10 cellular contexts compared by ENCODE assay signal in genomic region chr16:1965610-1966009, GRCh38. TPM values are rescaled to one million over a fixed set of nuclear protein-coding genes. Genes with fewer than 3 reads are reported as not detected.
DNase-seq lines count a peak whose midpoint lies in the region; ATAC-seq and TF ChIP-seq lines count a peak whose summit lies in the region.
"Had no signal": no experiment of that assay in that cellular context is flagged by ENCODE, and none has a peak within 500 bp of the region (broad histone marks: within the 10 kb centered on the region; RNA-seq: fewer than 3 reads in every experiment).

No MANE protein-coding gene starts in this region.

- peak overlapping the region; percentile 97 for H3K27ac Mint-ChIP-seq in activated CD4-positive, alpha-beta T cell treated with anti-CD3 and anti-CD28 coated beads, Interleukin-2, amount 10 ng/mL, durations not matched to agents 24 days and 14 days
- H3K27ac Mint-ChIP-seq in activated naive CD8-positive, alpha-beta T cell treated with anti-CD3 and anti-CD28 coated beads, Interleukin-2, amount 10 ng/mL, durations not matched to agents 7 days and 5 days = peak overlapping the region; percentile 96

- TF ChIP-seq CTCF in thoracic aorta (IDR thresholded peaks at IDR 0.05) = no peak

- H3K9me3 ChIP-seq in thoracic aorta = no peaks in the 10 kb centered on the region

- peak overlapping the region; percentile 99 for H3K4me3 Mint-ChIP-seq in activated CD4-positive, alpha-beta T cell treated with anti-CD3 and anti-CD28 coated beads, Interleukin-2, amount 10 ng/mL, durations not matched to agents 24 days and 14 days
- peak overlapping the region; percentile 96 for H3K4me3 Mint-ChIP-seq in activated naive CD8-positive, alpha-beta T cell treated with anti-CD3 and anti-CD28 coated beads, Interleukin-2, amount 10 ng/mL, durations not matched to agents 7 days and 5 days

- H3K4me1 Mint-ChIP-seq in activated CD4-positive, alpha-beta T cell treated with anti-CD3 and anti-CD28 coated beads, Interleukin-2, amount 10 ng/mL, durations not matched to agents 24 days and 14 days = peaks cover 25% of the 10 kb centered on the region
- H3K4me1 Mint-ChIP-seq in activated naive CD8-positive, alpha-beta T cell treated with anti-CD3 and anti-CD28 coated beads, Interleukin-2, amount 10 ng/mL, durations not matched to agents 7 days and 5 days = peaks cover 35% of the 10 kb centered on the region

- H3K27me3 ChIP-seq in thoracic aorta (replicated peaks; ENCODE audit: insufficient read depth) = no peaks in the 10 kb centered on the region

- intact Hi-C loops in activated CD4-positive, alpha-beta T cell treated with anti-CD3 and anti-CD28 coated beads, Interleukin-2, amount 10 ng/mL, durations not matched to agents 24 days and 14 days (cut with micrococcal nuclease) = loop anchor here (2.0 kb wide), 1 partner anchor 25 kb away; no protein-coding TSS in a partner anchor

- ATAC-seq in activated naive CD8-positive, alpha-beta T cell treated with anti-CD3 and anti-CD28 coated beads, Interleukin-2, amount 10 ng/mL, durations not matched to agents 7 days and 5 days (ENCODE audit: low read depth) = no peak
- ATAC-seq in left lobe of liver (peak; percentile 1), thoracic aorta (ENCODE audit: insufficient number of reproducible peaks, low FRiP score, low read depth) (no peak)

- peaks cover 8 to 15% of the 10 kb centered on the region in 2 donors for H3K4me1 ChIP-seq in thoracic aorta (ENCODE audit: control insufficient read depth in 1 of 2, low read depth in 2 of 2)

- peak overlapping the region; percentile 96 to 97 for H3K27ac ChIP-seq in thoracic aorta

- POLR2A ChIA-PET in activated naive CD8-positive, alpha-beta T cell treated with anti-CD3 and anti-CD28 coated beads, Interleukin-2, amount 10 ng/mL, durations not matched to agents 7 days and 5 days (lab: Charles Lee) = interaction anchor here (1.1 to 3.6 kb wide), 17 partner anchors 11 to 1372 kb away, joined by 3 to 50 read pairs (median 8); partner anchors contain the start of genes ECI1, GFER, MSRB1 and NOXO1

- peaks cover 46% of the 10 kb centered on the region for H3K36me3 Mint-ChIP-seq in activated CD4-positive, alpha-beta T cell treated with anti-CD3 and anti-CD28 coated beads, Interleukin-2, amount 10 ng/mL, durations not matched to agents 24 days and 14 days (ENCODE audit: low read depth)
- peaks cover 20% of the 10 kb centered on the region for H3K36me3 Mint-ChIP-seq in activated naive CD8-positive, alpha-beta T cell treated with anti-CD3 and anti-CD28 coated beads, Interleukin-2, amount 10 ng/mL, durations not matched to agents 7 days and 5 days

- peaks cover 18% of the 10 kb centered on the region for H3K36me3 ChIP-seq in thoracic aorta

- peak overlapping the region; percentile 92 for H3K4me3 ChIP-seq in thoracic aorta

- no peaks in the 10 kb centered on the region for H3K9me3 Mint-ChIP-seq in activated CD4-positive, alpha-beta T cell treated with anti-CD3 and anti-CD28 coated beads, Interleukin-2, amount 10 ng/mL, durations not matched to agents 24 days and 14 days
- no peaks in the 10 kb centered on the region for H3K9me3 Mint-ChIP-seq in activated naive CD8-positive, alpha-beta T cell treated with anti-CD3 and anti-CD28 coated beads, Interleukin-2, amount 10 ng/mL, durations not matched to agents 7 days and 5 days

- H3K27me3 Mint-ChIP-seq in activated CD4-positive, alpha-beta T cell treated with anti-CD3 and anti-CD28 coated beads, Interleukin-2, amount 10 ng/mL, durations not matched to agents 24 days and 14 days = no peaks in the 10 kb centered on the region
- H3K27me3 Mint-ChIP-seq in activated naive CD8-positive, alpha-beta T cell treated with anti-CD3 and anti-CD28 coated beads, Interleukin-2, amount 10 ng/mL, durations not matched to agents 7 days and 5 days = no peaks in the 10 kb centered on the region

- DNase-seq in activated CD4-positive, alpha-beta T cell treated with anti-CD3 and anti-CD28 coated beads, Interleukin-2, amount 10 ng/mL, durations not matched to agents 24 days and 14 days = no peak
- DNase-seq in activated CD4-positive, alpha-beta T cell treated with anti-CD3 and anti-CD28 coated beads, Interleukin-2, amount 50 U/mL, for 1 hour = no peak
- no peak for DNase-seq in activated naive CD8-positive, alpha-beta T cell treated with anti-CD3 and anti-CD28 coated beads, Interleukin-2, amount 10 ng/mL, durations not matched to agents 7 days and 5 days
- no peak for DNase-seq in left lobe of liver (ENCODE audit: low spot score)
- DNase-seq in thoracic aorta (ENCODE audit: low spot score) = no peak
- no peak for DNase-seq in C1 segment of cervical spinal cord (lab: John Stamatoyannopoulos, UW)
- no peak for DNase-seq in RPMI8226
- DNase-seq in activated effector memory CD4-positive, alpha-beta T cell treated with Interleukin-2 at 50 U/mL for 16 hours = no peak
- DNase-seq: GF-D8 had no signal

RNA-seq across cellular contexts. Expression of gene RPS2, which starts 1.0 kb away (rescaled TPM):
- total RNA-seq in activated CD4-positive, alpha-beta T cell treated with anti-CD3 and anti-CD28 coated beads, Interleukin-2, amount 10 ng/mL, durations not matched to agents 24 days and 14 days = 3,359 and 3,401 TPM in 2 replicates
- 1,000 to 10,000 TPM; 2,404 to 2,409 TPM for total RNA-seq in activated naive CD8-positive, alpha-beta T cell treated with anti-CD3 and anti-CD28 coated beads, Interleukin-2, amount 10 ng/mL, durations not matched to agents 7 days and 5 days
- 545 TPM for total RNA-seq in left lobe of liver
- 100 to 1,000 TPM; 702 to 834 TPM for total RNA-seq in thoracic aorta

RNA-seq across cellular contexts. Expression of gene RNF151, which starts 1.0 kb away (rescaled TPM):
- total RNA-seq in activated CD4-positive, alpha-beta T cell treated with anti-CD3 and anti-CD28 coated beads, Interleukin-2, amount 10 ng/mL, durations not matched to agents 24 days and 14 days = 0.57 TPM in 1 of 2 replicates, not detected in the other
- total RNA-seq in activated naive CD8-positive, alpha-beta T cell treated with anti-CD3 and anti-CD28 coated beads, Interleukin-2, amount 10 ng/mL, durations not matched to agents 7 days and 5 days = not detected
- total RNA-seq in left lobe of liver (not detected), thoracic aorta (not detected)
- total RNA-seq: activated CD8-positive, alpha-beta memory T cell treated with anti-CD3 and anti-CD28 coated beads for 36 hours had no signal

RNA-seq across cellular contexts. Expression of gene TBL3, which starts 6.2 kb away (rescaled TPM):
- 81.4 and 87.5 TPM in 2 replicates for total RNA-seq in activated CD4-positive, alpha-beta T cell treated with anti-CD3 and anti-CD28 coated beads, Interleukin-2, amount 10 ng/mL, durations not matched to agents 24 days and 14 days
- total RNA-seq in activated naive CD8-positive, alpha-beta T cell treated with anti-CD3 and anti-CD28 coated beads, Interleukin-2, amount 10 ng/mL, durations not matched to agents 7 days and 5 days = 10 to 100 TPM; 29.4 to 30.7 TPM
- total RNA-seq in left lobe of liver = 18.6 TPM
- 10 to 100 TPM; 22.2 to 44.8 TPM for total RNA-seq in thoracic aorta

RNA-seq across cellular contexts. Expression of gene NDUFB10, which starts 6.3 kb away (rescaled TPM):
- 136 and 141 TPM in 2 replicates for total RNA-seq in activated CD4-positive, alpha-beta T cell treated with anti-CD3 and anti-CD28 coated beads, Interleukin-2, amount 10 ng/mL, durations not matched to agents 24 days and 14 days
- 100 to 1,000 TPM; 108 to 115 TPM for total RNA-seq in activated naive CD8-positive, alpha-beta T cell treated with anti-CD3 and anti-CD28 coated beads, Interleukin-2, amount 10 ng/mL, durations not matched to agents 7 days and 5 days
- 88.6 TPM for total RNA-seq in left lobe of liver
- total RNA-seq in thoracic aorta = 100 to 1,000 TPM; 108 to 197 TPM

RNA-seq across cellular contexts. Expression of gene RPL3L, which starts 11.1 kb away (rescaled TPM):
- 1.0 TPM in 1 of 2 replicates, not detected in the other for total RNA-seq in activated CD4-positive, alpha-beta T cell treated with anti-CD3 and anti-CD28 coated beads, Interleukin-2, amount 10 ng/mL, durations not matched to agents 24 days and 14 days
- total RNA-seq in activated naive CD8-positive, alpha-beta T cell treated with anti-CD3 and anti-CD28 coated beads, Interleukin-2, amount 10 ng/mL, durations not matched to agents 7 days and 5 days = not detected
- total RNA-seq in left lobe of liver (not detected), thoracic aorta (not detected)
